8 cellular contexts compared by ENCODE assay signal in the genomic region with DNA sequence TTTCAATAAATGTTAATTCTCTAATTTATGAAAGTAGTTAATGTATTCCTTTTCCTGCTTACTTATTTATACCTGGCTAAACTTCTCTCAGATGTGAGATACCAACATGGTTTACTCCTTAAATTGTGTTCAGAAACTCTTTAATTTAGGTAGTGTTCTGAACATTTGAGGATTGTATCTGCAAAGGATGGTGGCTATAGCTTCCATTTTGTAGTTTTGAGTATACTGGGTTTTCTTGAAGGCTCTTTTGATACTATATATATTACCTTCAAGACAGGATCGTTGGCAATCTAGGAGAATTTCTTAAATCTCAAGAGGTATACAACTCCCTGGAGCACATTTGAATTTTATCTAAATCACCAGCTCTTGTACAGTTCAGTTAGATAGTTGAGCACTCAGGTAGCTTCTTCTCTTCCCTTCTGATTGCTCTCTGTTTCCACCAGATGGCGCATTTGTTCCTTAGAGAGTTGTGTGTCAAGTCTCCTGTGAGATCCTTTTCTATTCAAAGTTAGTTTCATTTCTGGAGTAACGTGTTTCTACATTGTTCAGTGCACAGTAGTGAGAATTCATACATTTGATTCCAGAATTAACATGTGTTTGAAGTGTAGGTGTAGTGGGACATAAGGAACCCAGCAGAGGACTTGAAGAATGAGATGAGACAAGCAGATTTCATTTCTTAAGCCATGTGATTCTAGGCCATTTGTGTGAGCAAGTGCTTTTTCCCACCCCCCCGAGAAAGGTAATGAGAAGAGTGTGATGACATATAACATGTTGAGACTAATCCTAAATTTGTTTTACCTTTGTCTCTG.
DNase-seq lines count a peak whose midpoint lies in the region; ATAC-seq, FAIRE-seq and TF ChIP-seq lines count a peak whose summit lies in the region.
"Not testable (repeated sequence)": the region's sequence is repeated elsewhere in the genome, so short reads cannot be mapped to it uniquely, and the experiment has no call there.

No MANE protein-coding gene starts in this region.

- H3K9me2 ChIP-seq in neural cell (ENCODE audit: insufficient read depth, low read length), result not testable (repeated sequence)

- not testable (repeated sequence) for H3K36me3 ChIP-seq in neural cell (ENCODE audit: insufficient read depth, low read length)

- not testable (repeated sequence) for H3K9ac ChIP-seq in neural cell (ENCODE audit: low read length)

- not testable (repeated sequence) for H2AFZ ChIP-seq in neural cell (ENCODE audit: low read depth, low read length)

- not testable (repeated sequence) for H3F3A ChIP-seq in neural cell (ENCODE audit: insufficient read depth, low read length, poor library complexity, severe bottlenecking)

- FAIRE-seq in A204.1 (lab: Jason Lieb, UNC) (peak; percentile 99), GM18507 (lab: Jason Lieb, UNC) (peak; percentile 92)

- H3K27me3 ChIP-seq in neural cell (ENCODE audit: insufficient read depth, low read depth, low read length), result not testable (repeated sequence)

- not testable (repeated sequence) for H3K79me2 ChIP-seq in neural cell (replicated peaks; ENCODE audit: insufficient read depth, low read length)

- not testable (repeated sequence) for H3K9me3 ChIP-seq in neural cell (ENCODE audit: low read length)

- peak; percentile 38 for TF ChIP-seq CTCF in fibroblast of pulmonary artery (IDR thresholded peaks at IDR 0.05; ENCODE audit: low read length, missing control alignments)
- peak; percentile 68 for TF ChIP-seq CTCF in neural cell (IDR thresholded peaks at IDR 0.05; ENCODE audit: poor library complexity, severe bottlenecking)

- H4K20me1 ChIP-seq in neural cell (ENCODE audit: insufficient read depth), result not testable (repeated sequence)

- TF ChIP-seq EP300 in neural cell (conservative IDR thresholded peaks at IDR 0.05; ENCODE audit: poor library complexity, severe bottlenecking), result not testable (repeated sequence)

- H3K27ac ChIP-seq in neural cell (ENCODE audit: low read length), result not testable (repeated sequence)

- peak; percentile 79 for ATAC-seq in HG02840 (IDR thresholded peaks at IDR 0.05; ENCODE audit: low FRiP score, unreplicated experiment)

- H3K4me2 ChIP-seq in neural cell (ENCODE audit: low read length), result not testable (repeated sequence)

- H3K4me3 ChIP-seq in fibroblast of pulmonary artery (replicated peaks; ENCODE audit: low read depth, low read length); neural cell (ENCODE audit: low read length): not testable (repeated sequence)

- peak; percentile 57 for TF ChIP-seq RAD21 in neural cell (conservative IDR thresholded peaks at IDR 0.05)

- not testable (repeated sequence) for DNase-seq in GM18507 (ENCODE audit: extremely low spot score, insufficient read length, low read depth)
- DNase-seq in NCI-H1105 (lab: John Stamatoyannopoulos, UW) (peak; percentile 14), SIG-M5 treated with dmso at 0.1 percent for 504 hours (lab: John Stamatoyannopoulos, UW; ENCODE audit: unreplicated experiment) (peak; percentile 71), fibroblast of pulmonary artery (ENCODE audit: low read depth) (peak; percentile 40)
- DNase-seq in activated naive CD4-positive, alpha-beta T cell treated with Interleukin-2 at 50 U/mL for 16 hours, result peak; percentile 34

TF ChIP-seq in neural cell, 6 proteins besides CTCF, POLR2A, EP300 and RAD21:
- peak; percentile 59 for TF ChIP-seq SMC3 (conservative IDR thresholded peaks at IDR 0.05; ENCODE audit: poor library complexity)
